1 cellular context compared by ENCODE assay signal in genomic region chr18:36856815-36857214, GRCh38.
TF ChIP-seq lines count a peak whose summit lies in the region.

No MANE protein-coding gene starts in this region.

TF ChIP-seq in K562, 482 proteins besides CTCF, POLR2A, EP300 and RAD21:
- TF ChIP-seq ERF (CRISPR knock-in tag; IDR thresholded peaks at IDR 0.05) (no peak), ZFX (CRISPR knock-in tag; IDR thresholded peaks at IDR 0.05) (no peak), CBX3 (IDR thresholded peaks at IDR 0.05; ENCODE audit: borderline replicate concordance in 1 of 2, low read length in 2 of 2) (no peak), CHAMP1 (IDR thresholded peaks at IDR 0.05) (no peak), RCOR1 (IDR thresholded peaks at IDR 0.05; ENCODE audit: borderline replicate concordance in 1 of 2, low read depth in 2 of 2, low read length in 2 of 2) (no peak), GTF2E2 (tag; IDR thresholded peaks at IDR 0.05) (no peak), STAT5A (IDR thresholded peaks at IDR 0.05; ENCODE audit: borderline replicate concordance, low read length) (no peak), MEF2A (IDR thresholded peaks at IDR 0.05; ENCODE audit: control insufficient read depth, low read depth, low read length) (no peak), SIRT6 (IDR thresholded peaks at IDR 0.05; ENCODE audit: low read depth, low read length) (no peak), RBBP5 (IDR thresholded peaks at IDR 0.05; ENCODE audit: borderline replicate concordance, insufficient read depth, low read length, poor library complexity, severe bottlenecking) (no peak), STAT5B (CRISPR knock-in tag; IDR thresholded peaks at IDR 0.05) (no peak), ZNF707 (CRISPR knock-in tag; conservative IDR thresholded peaks at IDR 0.05) (no peak)
- TF ChIP-seq, protein P1, sequence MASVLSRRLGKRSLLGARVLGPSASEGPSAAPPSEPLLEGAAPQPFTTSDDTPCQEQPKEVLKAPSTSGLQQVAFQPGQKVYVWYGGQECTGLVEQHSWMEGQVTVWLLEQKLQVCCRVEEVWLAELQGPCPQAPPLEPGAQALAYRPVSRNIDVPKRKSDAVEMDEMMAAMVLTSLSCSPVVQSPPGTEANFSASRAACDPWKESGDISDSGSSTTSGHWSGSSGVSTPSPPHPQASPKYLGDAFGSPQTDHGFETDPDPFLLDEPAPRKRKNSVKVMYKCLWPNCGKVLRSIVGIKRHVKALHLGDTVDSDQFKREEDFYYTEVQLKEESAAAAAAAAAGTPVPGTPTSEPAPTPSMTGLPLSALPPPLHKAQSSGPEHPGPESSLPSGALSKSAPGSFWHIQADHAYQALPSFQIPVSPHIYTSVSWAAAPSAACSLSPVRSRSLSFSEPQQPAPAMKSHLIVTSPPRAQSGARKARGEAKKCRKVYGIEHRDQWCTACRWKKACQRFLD (CRISPR knock-in tag; IDR thresholded peaks at IDR 0.05) = no peak
- TF ChIP-seq, protein P2, sequence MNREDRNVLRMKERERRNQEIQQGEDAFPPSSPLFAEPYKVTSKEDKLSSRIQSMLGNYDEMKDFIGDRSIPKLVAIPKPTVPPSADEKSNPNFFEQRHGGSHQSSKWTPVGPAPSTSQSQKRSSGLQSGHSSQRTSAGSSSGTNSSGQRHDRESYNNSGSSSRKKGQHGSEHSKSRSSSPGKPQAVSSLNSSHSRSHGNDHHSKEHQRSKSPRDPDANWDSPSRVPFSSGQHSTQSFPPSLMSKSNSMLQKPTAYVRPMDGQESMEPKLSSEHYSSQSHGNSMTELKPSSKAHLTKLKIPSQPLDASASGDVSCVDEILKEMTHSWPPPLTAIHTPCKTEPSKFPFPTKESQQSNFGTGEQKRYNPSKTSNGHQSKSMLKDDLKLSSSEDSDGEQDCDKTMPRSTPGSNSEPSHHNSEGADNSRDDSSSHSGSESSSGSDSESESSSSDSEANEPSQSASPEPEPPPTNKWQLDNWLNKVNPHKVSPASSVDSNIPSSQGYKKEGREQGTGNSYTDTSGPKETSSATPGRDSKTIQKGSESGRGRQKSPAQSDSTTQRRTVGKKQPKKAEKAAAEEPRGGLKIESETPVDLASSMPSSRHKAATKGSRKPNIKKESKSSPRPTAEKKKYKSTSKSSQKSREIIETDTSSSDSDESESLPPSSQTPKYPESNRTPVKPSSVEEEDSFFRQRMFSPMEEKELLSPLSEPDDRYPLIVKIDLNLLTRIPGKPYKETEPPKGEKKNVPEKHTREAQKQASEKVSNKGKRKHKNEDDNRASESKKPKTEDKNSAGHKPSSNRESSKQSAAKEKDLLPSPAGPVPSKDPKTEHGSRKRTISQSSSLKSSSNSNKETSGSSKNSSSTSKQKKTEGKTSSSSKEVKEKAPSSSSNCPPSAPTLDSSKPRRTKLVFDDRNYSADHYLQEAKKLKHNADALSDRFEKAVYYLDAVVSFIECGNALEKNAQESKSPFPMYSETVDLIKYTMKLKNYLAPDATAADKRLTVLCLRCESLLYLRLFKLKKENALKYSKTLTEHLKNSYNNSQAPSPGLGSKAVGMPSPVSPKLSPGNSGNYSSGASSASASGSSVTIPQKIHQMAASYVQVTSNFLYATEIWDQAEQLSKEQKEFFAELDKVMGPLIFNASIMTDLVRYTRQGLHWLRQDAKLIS (CRISPR knock-in tag; IDR thresholded peaks at IDR 0.05) = no peak
